ENCODE assay signal across 8 cellular contexts in the genomic region with DNA sequence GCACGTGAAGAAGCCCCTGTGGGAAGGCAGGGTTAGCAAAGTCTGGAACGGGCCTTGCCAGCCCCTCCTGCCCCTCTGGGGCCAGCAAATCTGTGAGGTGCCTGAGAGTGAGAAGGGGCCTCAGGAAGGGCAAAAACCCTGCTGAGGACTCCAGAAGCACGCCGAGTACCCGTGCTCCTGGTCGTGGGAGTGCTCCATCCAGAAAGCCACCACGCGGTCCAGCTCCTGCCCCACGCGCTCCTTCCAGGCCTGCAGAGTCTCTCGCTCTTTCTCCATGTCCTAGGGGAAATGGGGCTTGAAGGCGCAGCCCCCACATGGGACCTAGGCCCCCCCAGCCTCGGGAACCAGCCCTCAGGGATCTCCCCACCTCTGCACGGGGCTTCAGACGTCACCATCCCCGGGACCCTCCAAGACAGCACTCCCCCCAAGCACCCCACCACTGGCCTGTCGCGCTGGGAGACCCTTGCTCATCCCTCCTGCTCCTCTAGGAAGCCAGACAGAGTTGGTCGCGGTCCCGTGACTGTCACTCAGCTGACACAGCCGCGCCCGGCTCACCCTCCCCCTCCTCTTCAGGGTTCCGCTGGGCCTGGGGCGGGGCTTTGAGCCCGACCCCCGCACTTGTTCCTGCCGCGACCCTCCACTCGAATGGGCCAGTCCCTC. TPM values are rescaled to one million over a fixed set of nuclear protein-coding genes. Genes with fewer than 3 reads are reported as not detected.
DNase-seq lines count a peak whose midpoint lies in the region; ATAC-seq and TF ChIP-seq lines count a peak whose summit lies in the region.

A gene (minus strand): TSS at position 504 of the 660 bp plus-strand sequence. CDS start 33 bp downstream, at position 471.

- peaks cover 7% of the 10 kb centered on the region for H3K4me1 ChIP-seq in OCI-LY3 (ENCODE audit: low read length)
- peaks cover 21% of the 10 kb centered on the region for H3K4me1 ChIP-seq in mesenchymal stem cell (ENCODE audit: control insufficient read depth, insufficient read depth, low read depth, low read length)
- H3K4me1 ChIP-seq in tibial artery: peaks cover 0 to 7% (median 2%) of the 10 kb centered on the region in 4 donors

- intact Hi-C loops in tibial artery (cut with DNase I; ENCODE audit: low total_unique reads): no loop called here

- no peak within 1 kb of the TSS for H3K23ac ChIP-seq in mesenchymal stem cell (ENCODE audit: low read length in 2 of 2)

- H3K36me3 ChIP-seq in OCI-LY3 (replicated peaks; ENCODE audit: low read depth, low read length) (no peaks in the 10 kb centered on the region), mesenchymal stem cell (ENCODE audit: control insufficient read depth in 1 of 2, insufficient read depth in 2 of 2, low read depth in 1 of 2, low read length in 2 of 2) (peaks cover 15 to 26% of the 10 kb centered on the region in 2 experiments), tibial artery (peaks cover 0 to 10% (median 9%) of the 10 kb centered on the region in 3 donors)

- no peak within 1 kb of the TSS for H2BK5ac ChIP-seq in mesenchymal stem cell (ENCODE audit: low read depth, low read length, poor library complexity, severe bottlenecking)

- H3K79me2 ChIP-seq in OCI-LY3 (ENCODE audit: low read length): no peaks in the 10 kb centered on the region

- H2BK12ac ChIP-seq in mesenchymal stem cell (ENCODE audit: low read length in 2 of 2): peak within 1 kb of the TSS; percentile 39 to 96

- in situ Hi-C loops in Caki2 (cut with HindIII; ENCODE audit: low pct_unique_long_range_greater_than_20kb, low sequenced_read_pairs): no loop called here

- POLR2A ChIA-PET in HEK293T (lab: Yijun Ruan, JAX): interaction anchor here (1.1 to 7.1 kb wide), 4 partner anchors 9 to 27 kb away, joined by 5 to 65 read pairs (median 7); a partner anchor contains a TSS

- peak within 1 kb of the TSS; percentile 72 for H3K4me2 ChIP-seq in OCI-LY3 (ENCODE audit: low read length)
- peak within 1 kb of the TSS; percentile 47 for H3K4me2 ChIP-seq in mesenchymal stem cell (ENCODE audit: low read length, poor library complexity, severe bottlenecking)

- 42% methylated on average over 19 of the region's 31 CpGs for WGBS in mesenchymal stem cell

- H4K20me1 ChIP-seq in OCI-LY3 (ENCODE audit: insufficient read depth, low read length): no peaks in the 10 kb centered on the region

- no peak for TF ChIP-seq CTCF in OCI-LY3 (IDR thresholded peaks at IDR 0.05; ENCODE audit: low read depth, low read length)
- TF ChIP-seq CTCF in coronary artery (IDR thresholded peaks at IDR 0.05): no peak
- TF ChIP-seq CTCF in tibial artery (IDR thresholded peaks at IDR 0.05): no peak

- H3K27me3 ChIP-seq in OCI-LY3 (ENCODE audit: low read depth, low read length): no peaks in the 10 kb centered on the region
- peaks cover 0 to 14% of the 10 kb centered on the region in 2 experiments for H3K27me3 ChIP-seq in mesenchymal stem cell (ENCODE audit: control insufficient read depth in 1 of 2, insufficient read depth in 1 of 2, low read length in 2 of 2)
- H3K27me3 ChIP-seq in tibial artery: no peaks in the 10 kb centered on the region

- H2AK5ac ChIP-seq in mesenchymal stem cell (ENCODE audit: low read length, severe bottlenecking): no peak within 1 kb of the TSS

- no peaks in the 10 kb centered on the region for H3K79me1 ChIP-seq in mesenchymal stem cell (replicated peaks; ENCODE audit: low read length, poor library complexity, severe bottlenecking)

- peak within 1 kb of the TSS; percentile 93 for H2BK15ac ChIP-seq in mesenchymal stem cell (ENCODE audit: low read depth, poor library complexity, severe bottlenecking)

- CTCF ChIA-PET in HEK293T (lab: Yijun Ruan, JAX): interaction anchor here (0.8 to 5.6 kb wide), 4 partner anchors 11 to 181 kb away, joined by 3 to 100 read pairs (median 5); a partner anchor contains a TSS

- peak within 1 kb of the TSS; percentile 98 to 99 for H3K4ac ChIP-seq in mesenchymal stem cell (ENCODE audit: low read depth in 1 of 2, low read length in 2 of 2)

- H4K8ac ChIP-seq in mesenchymal stem cell (ENCODE audit: low read length): peak within 1 kb of the TSS; percentile 90

- H2BK120ac ChIP-seq in mesenchymal stem cell (ENCODE audit: low read depth, low read length): peak within 1 kb of the TSS; percentile 79

- H4K91ac ChIP-seq in mesenchymal stem cell (ENCODE audit: low read length): peak within 1 kb of the TSS; percentile 94

- no peak within 1 kb of the TSS for H3K27ac ChIP-seq in OCI-LY3 (ENCODE audit: low read length)
- peak within 1 kb of the TSS; percentile 37 to 66 for H3K27ac ChIP-seq in coronary artery
- H3K27ac ChIP-seq in mesenchymal stem cell (ENCODE audit: low read length, poor library complexity, severe bottlenecking): no peak within 1 kb of the TSS
- H3K27ac ChIP-seq in tibial artery: peak within 1 kb of the TSS; percentile 61 to 77

- H3K9ac ChIP-seq in OCI-LY3 (ENCODE audit: low read length) (peak within 1 kb of the TSS; percentile 48; the same call in 1 of the 2 replicates), mesenchymal stem cell (ENCODE audit: low read length) (peak within 1 kb of the TSS; percentile 51)

- DNase-seq in Caki2 (ENCODE audit: low read depth) (no peak), coronary artery (ENCODE audit: low spot score) (no peak), mesenchymal stem cell (no peak), tibial artery (peak; percentile 68 to 81), HEK293T (ENCODE audit: extremely low spot score) (no peak), NCI-H2107 treated with DMSO at 0.1 percent for 48 hours (lab: John Stamatoyannopoulos, UW; ENCODE audit: unreplicated experiment) (no peak)

- peak within 1 kb of the TSS in 1 of 2 experiments; percentile 91 for H3K14ac ChIP-seq in mesenchymal stem cell (ENCODE audit: low read length in 2 of 2)

- H2AFZ ChIP-seq in OCI-LY3 (ENCODE audit: low read depth, low read length) (no peak within 1 kb of the TSS), mesenchymal stem cell (ENCODE audit: low read depth, low read length) (peak within 1 kb of the TSS; percentile 36)

- no peak for ATAC-seq in HG03439 (IDR thresholded peaks at IDR 0.05; ENCODE audit: unreplicated experiment)

- peak within 1 kb of the TSS; percentile 54 to 97 for H3K18ac ChIP-seq in mesenchymal stem cell (ENCODE audit: low read depth in 1 of 2, low read length in 2 of 2)

- H3K9me3 ChIP-seq in OCI-LY3 (ENCODE audit: insufficient read depth, low read length) (no peaks in the 10 kb centered on the region), mesenchymal stem cell (ENCODE audit: control insufficient read depth, low read length) (no peaks in the 10 kb centered on the region), tibial artery (no peaks in the 10 kb centered on the region)

- H3K4me3 ChIP-seq in OCI-LY3 (ENCODE audit: low read length) (peak within 1 kb of the TSS; percentile 75), coronary artery (peak within 1 kb of the TSS; percentile 65), mesenchymal stem cell (ENCODE audit: insufficient read depth in 1 of 2, low read depth in 1 of 2, low read length in 2 of 2) (no peak within 1 kb of the TSS), tibial artery (peak within 1 kb of the TSS; percentile 52 to 54)

TF ChIP-seq in HEK293T, 16 proteins besides CTCF, POLR2A, EP300 and RAD21:
- no peak; the same call in 1 of the 2 replicates for TF ChIP-seq L3MBTL2 (conservative IDR thresholded peaks at IDR 0.05)
- no peak for TF ChIP-seq FOXK2 (IDR thresholded peaks at IDR 0.05)
- TF ChIP-seq NFRKB (IDR thresholded peaks at IDR 0.05): no peak
- TF ChIP-seq SUZ12 (IDR thresholded peaks at IDR 0.05): no peak
- TF ChIP-seq ARNT (IDR thresholded peaks at IDR 0.05): no peak

RNA-seq across cellular contexts. Expression of the gene that starts here (rescaled TPM):
- 13.5 and 15.5 TPM in 2 replicates for total RNA-seq in Caki2 (2014; rRNA removed; shearing (Covaris generic); ENCODE audit: low replicate concordance)
- polyA plus RNA-seq in mesenchymal stem cell (2013, experiment 1 of 2): 20.4 TPM
- polyA plus RNA-seq in mesenchymal stem cell (2013, experiment 2 of 2): 17.0 TPM

Comparison
In these comparisons a context has a peak if more than half of its experiments do, and no peak if none do; other contexts are left out.
1. DNase-seq: peak in tibial artery (2 of 2); none in Caki2 (single experiment), coronary artery (single experiment), mesenchymal stem cell (single experiment), HEK293T (single experiment) and NCI-H2107 treated with DMSO at 0.1 percent for 48 hours (single experiment).
2. H3K27ac ChIP-seq: peak in coronary artery (2 of 2) and tibial artery (2 of 2); none in OCI-LY3 (single experiment) and mesenchymal stem cell (single experiment).
3. H3K4me3 ChIP-seq: peak in OCI-LY3 (single experiment), coronary artery (single experiment) and tibial artery (2 of 2); none in mesenchymal stem cell (0 of 2).